8 cellular contexts compared by ENCODE assay signal in genomic region chr4:168153596-168154440, GRCh38.
DNase-seq lines count a peak whose midpoint lies in the region; ATAC-seq and TF ChIP-seq lines count a peak whose summit lies in the region.

No MANE protein-coding gene starts in this region.

- TF ChIP-seq CTCF in OCI-LY7 (conservative IDR thresholded peaks at IDR 0.05; ENCODE audit: low read length): peak; percentile 88
- TF ChIP-seq CTCF in nephron progenitor cell (IDR thresholded peaks at IDR 0.05): peak; percentile 61

- POLR2A ChIA-PET in OCI-LY7 (lab: Charles Lee): no interaction called here

- H3K36me3 ChIP-seq in OCI-LY7 (ENCODE audit: insufficient read depth, low read length): no peaks in the 10 kb centered on the region

- H2AFZ ChIP-seq in OCI-LY7 (ENCODE audit: low read length): no peak overlapping the region

- peak overlapping the region; percentile 35 for H3K4me3 Mint-ChIP-seq in activated T-cell treated with anti-CD3 and anti-CD28 coated beads, Interleukin-2, amount 50 U/mL, for 24 hours
- H3K4me3 Mint-ChIP-seq in nephron progenitor cell: peak overlapping the region; percentile 9
- peak overlapping the region in 1 of 2 donors; percentile 4 for H3K4me3 Mint-ChIP-seq in stimulated activated naive CD8-positive, alpha-beta T cell treated with anti-CD3 and anti-CD28 coated beads, Interleukin-15, amount 100 ng/mL, for 72 hours

- H3K9me3 Mint-ChIP-seq in activated T-cell treated with anti-CD3 and anti-CD28 coated beads, Interleukin-2, amount 50 U/mL, for 24 hours: no peaks in the 10 kb centered on the region
- H3K9me3 Mint-ChIP-seq in nephron progenitor cell: peaks cover 4% of the 10 kb centered on the region
- H3K9me3 Mint-ChIP-seq in stimulated activated naive CD8-positive, alpha-beta T cell treated with anti-CD3 and anti-CD28 coated beads, Interleukin-15, amount 100 ng/mL, for 72 hours: no peaks in the 10 kb centered on the region

- DNase-seq in COR-L47 (lab: John Stamatoyannopoulos, UW): peak; percentile 80
- DNase-seq in HS-5 (ENCODE audit: low read depth): peak; percentile 28
- peak; percentile 73 for DNase-seq in OCI-LY7 (ENCODE audit: low spot score)
- peak; percentile 55 for DNase-seq in activated T-cell treated with anti-CD3 and anti-CD28 coated beads, Interleukin-2, amount 50 U/mL, for 24 hours
- DNase-seq in nephron progenitor cell: peak; percentile 65
- peak; percentile 37 to 48 for DNase-seq in stimulated activated naive CD8-positive, alpha-beta T cell treated with anti-CD3 and anti-CD28 coated beads, Interleukin-15, amount 100 ng/mL, for 72 hours

- no peaks in the 10 kb centered on the region for H3K4me1 ChIP-seq in OCI-LY7 (ENCODE audit: insufficient read depth, low read length, poor library complexity, severe bottlenecking)

- no peak overlapping the region for H3K27ac ChIP-seq in OCI-LY7 (ENCODE audit: low read depth, low read length, poor library complexity, severe bottlenecking)

- no peaks in the 10 kb centered on the region for H3K79me2 ChIP-seq in OCI-LY7 (ENCODE audit: insufficient read depth, low read depth, low read length)

- H3K36me3 Mint-ChIP-seq in activated T-cell treated with anti-CD3 and anti-CD28 coated beads, Interleukin-2, amount 50 U/mL, for 24 hours (ENCODE audit: low read depth): no peaks in the 10 kb centered on the region
- H3K36me3 Mint-ChIP-seq in nephron progenitor cell (ENCODE audit: low read depth): no peaks in the 10 kb centered on the region

- H3K9me3 ChIP-seq in OCI-LY7 (ENCODE audit: low read length): no peaks in the 10 kb centered on the region

- peaks cover 2% of the 10 kb centered on the region for H3K27me3 Mint-ChIP-seq in activated T-cell treated with anti-CD3 and anti-CD28 coated beads, Interleukin-2, amount 50 U/mL, for 24 hours
- no peaks in the 10 kb centered on the region for H3K27me3 Mint-ChIP-seq in nephron progenitor cell (ENCODE audit: low read depth, poor library complexity)
- H3K27me3 Mint-ChIP-seq in stimulated activated naive CD8-positive, alpha-beta T cell treated with anti-CD3 and anti-CD28 coated beads, Interleukin-15, amount 100 ng/mL, for 72 hours: peaks cover 8% of the 10 kb centered on the region

- CTCF ChIA-PET in OCI-LY7 (lab: Charles Lee; ENCODE audit: unreplicated experiment): no interaction called here

- H3K4me2 ChIP-seq in OCI-LY7 (ENCODE audit: low read length): no peak overlapping the region

- ATAC-seq in GM21367 (IDR thresholded peaks at IDR 0.05; ENCODE audit: unreplicated experiment) (peak; percentile 88), esophagus mucosa (peak; percentile 64)
- peak; percentile 80 for ATAC-seq in stimulated activated naive CD8-positive, alpha-beta T cell treated with anti-CD3 and anti-CD28 coated beads, Interleukin-15, amount 100 ng/mL, for 72 hours

- BruUV-seq in OCI-LY7 (replicated peaks; lab: Mats Ljungman, UMichigan): no TSS peak

- no peak overlapping the region for H3K27ac Mint-ChIP-seq in activated T-cell treated with anti-CD3 and anti-CD28 coated beads, Interleukin-2, amount 50 U/mL, for 24 hours
- no peak overlapping the region for H3K27ac Mint-ChIP-seq in nephron progenitor cell
- no peak overlapping the region for H3K27ac Mint-ChIP-seq in stimulated activated naive CD8-positive, alpha-beta T cell treated with anti-CD3 and anti-CD28 coated beads, Interleukin-15, amount 100 ng/mL, for 72 hours

- no peaks in the 10 kb centered on the region for H4K20me1 ChIP-seq in OCI-LY7 (ENCODE audit: insufficient read depth, low read length)

- H3K4me1 Mint-ChIP-seq in activated T-cell treated with anti-CD3 and anti-CD28 coated beads, Interleukin-2, amount 50 U/mL, for 24 hours (ENCODE audit: low read depth): peaks cover 5% of the 10 kb centered on the region
- H3K4me1 Mint-ChIP-seq in nephron progenitor cell: peaks cover 15% of the 10 kb centered on the region
- peaks cover 9% of the 10 kb centered on the region for H3K4me1 Mint-ChIP-seq in stimulated activated naive CD8-positive, alpha-beta T cell treated with anti-CD3 and anti-CD28 coated beads, Interleukin-15, amount 100 ng/mL, for 72 hours

- intact Hi-C loops in OCI-LY7 (cut with micrococcal nuclease; ENCODE audit: unreplicated experiment): loop anchor here (5.0 kb wide), 1 partner anchor 1132 kb away; no protein-coding TSS in a partner anchor

- H3K4me3 ChIP-seq in OCI-LY7 (ENCODE audit: low read depth, low read length, poor library complexity, severe bottlenecking): no peak overlapping the region

- H3K9me2 ChIP-seq in OCI-LY7 (ENCODE audit: insufficient read depth, low read length): no peaks in the 10 kb centered on the region

Comparison
In these comparisons a context has a peak if more than half of its experiments do, and no peak if none do; other contexts are left out.
1. DNase-seq: peak in every context shown above with its lines; median percentile 80 in COR-L47; 73 in OCI-LY7; 65 in nephron progenitor cell; 55 in activated T-cell treated with anti-CD3 and anti-CD28 coated beads, Interleukin-2, amount 50 U/mL, for 24 hours; 42 in stimulated activated naive CD8-positive, alpha-beta T cell treated with anti-CD3 and anti-CD28 coated beads, Interleukin-15, amount 100 ng/mL, for 72 hours; 28 in HS-5.